Comparison of ENCODE assay signal across 21 cellular contexts in the genomic region with DNA sequence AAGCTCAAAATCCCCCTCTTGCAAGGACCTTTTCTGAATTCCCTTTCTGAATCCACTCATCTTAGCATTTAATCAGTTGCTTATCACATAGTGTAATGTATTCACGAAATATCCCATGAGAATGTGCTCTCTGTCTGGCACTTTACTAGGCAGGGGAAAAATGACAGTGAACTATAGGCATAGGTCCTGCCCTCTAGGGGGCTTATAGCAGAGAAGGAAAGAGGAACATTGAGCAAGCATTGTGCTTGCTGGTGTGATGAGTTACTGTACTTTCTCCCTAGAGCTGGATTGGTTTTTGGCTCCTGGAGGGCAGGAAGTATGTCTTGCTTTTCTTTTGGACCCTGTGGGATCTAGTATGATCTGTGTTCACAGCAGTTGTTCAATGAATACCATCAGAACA. TPM values are rescaled to one million over a fixed set of nuclear protein-coding genes. Genes with fewer than 3 reads are reported as not detected.
A peak's percentile ranks its signal among the peaks of the same experiment; 100 is the strongest.
DNase-seq lines count a peak whose midpoint lies in the region; ATAC-seq, FAIRE-seq and TF ChIP-seq lines count a peak whose summit lies in the region.
"Had no signal": no experiment of that assay in that cellular context is flagged by ENCODE, and none has a peak within 500 bp of the region (broad histone marks: within the 10 kb centered on the region; RNA-seq: fewer than 3 reads in every experiment).

No MANE protein-coding gene starts in this region.

- no peak for TF ChIP-seq EP300 in K562 (IDR thresholded peaks at IDR 0.05; ENCODE audit: low read length)

- peak; percentile 84 for ATAC-seq in K562

- no peaks in the 10 kb centered on the region for H3K79me2 ChIP-seq in OCI-LY3 (ENCODE audit: low read length)
- no peaks in the 10 kb centered on the region for H3K79me2 ChIP-seq in K562 (ENCODE audit: control insufficient read depth, insufficient read depth, low read length)

- peak; percentile 44 for FAIRE-seq in GM12892 (lab: Jason Lieb, UNC)
- FAIRE-seq in K562 (lab: Jason Lieb, UNC) = peak; percentile 37
- FAIRE-seq: endothelial cell of umbilical vein, HTR-8/SVneo had no signal

- BruUV-seq in K562 (replicated peaks; lab: Mats Ljungman, UMichigan) = no TSS peak

- H3K36me3 ChIP-seq in OCI-LY3 (replicated peaks; ENCODE audit: low read depth, low read length) (no peaks in the 10 kb centered on the region), K562 (ENCODE audit: control insufficient read depth, insufficient read depth, low read length) (no peaks in the 10 kb centered on the region)
- H3K36me3 ChIP-seq: prostate gland, uterus had no signal

- intact Hi-C loops in K562 (cut with micrococcal nuclease) = no loop called here

- H3K4me1 ChIP-seq in OCI-LY3 (ENCODE audit: low read length) (no peaks in the 10 kb centered on the region), K562 (replicated peaks in 1 of 2; ENCODE audit: control insufficient read depth in 2 of 2, insufficient read depth in 2 of 2, low read length in 2 of 2) (peaks cover 18 to 42% of the 10 kb centered on the region in 2 experiments)
- H3K4me1 ChIP-seq: uterus had no signal

- in situ Hi-C loops in K562 (cut with MboI) = no loop called here

- H3K9ac ChIP-seq in OCI-LY3 (ENCODE audit: low read length) = no peak overlapping the region
- no peak overlapping the region for H3K9ac ChIP-seq in K562 (ENCODE audit: insufficient read depth in 1 of 2, low read depth in 2 of 2, low read length in 2 of 2)

- WGBS in K562 (ENCODE audit: insufficient coverage, low coverage, missing lambda C conversion rate) = 0% methylated on average over 1 of the region's 1 CpG

- DNase-seq in CD1c-positive myeloid dendritic cell (ENCODE audit: extremely low spot score) = peak; percentile 1
- DNase-seq in GM12892 (ENCODE audit: insufficient read length) = no peak
- peak in 2 of 4 experiments; percentile 29 to 36 for DNase-seq in K562 (ENCODE audit: extremely low read depth in 1 of 4, low spot score in 3 of 4)
- no peak for DNase-seq in NCI-H2196 treated with DMSO at 0.1 percent for 48 hours (lab: John Stamatoyannopoulos, UW; ENCODE audit: unreplicated experiment)
- DNase-seq in kidney tubule cell (ENCODE audit: low spot score) = no peak
- no peak for DNase-seq in SHP77 (lab: John Stamatoyannopoulos, UW)
- DNase-seq: activated CD4-positive, alpha-beta memory T cell treated with anti-CD3 and anti-CD28 coated beads for 36 hours; activated T-cell treated with anti-CD3 and anti-CD28 coated beads, Interleukin-2, amount 50 U/mL, for 24 hours; GDM1; NCI-H1694 treated with DMSO at 0.1 percent for 48 hours; stimulated activated CD4-positive, alpha-beta T cell treated with anti-CD3 and anti-CD28 coated beads, Interleukin-4, amount 100 ng/mL, for 24 hours; uterus had no signal

- H3K27ac ChIP-seq in OCI-LY3 (ENCODE audit: low read length) (no peak overlapping the region), K562 (ENCODE audit: extremely low read depth, low read depth, low read length) (no peak overlapping the region)
- H3K27ac ChIP-seq: coronary artery, prostate gland, uterus had no signal

- CTCF ChIA-PET in K562 (lab: Yijun Ruan, JAX; ENCODE audit: low intra/inter-chr PET ratio) = no interaction called here

- TF ChIP-seq CTCF in OCI-LY3 (IDR thresholded peaks at IDR 0.05; ENCODE audit: low read depth, low read length) (0 out of 2 replicates have a peak, but pooled peaks have one; percentile 12), K562 (IDR thresholded peaks at IDR 0.05 in 2 of 3, conservative IDR thresholded peaks at IDR 0.05 in 1 of 3; ENCODE audit: insufficient read depth in 2 of 3, low read depth in 1 of 3, low read length in 3 of 3) (peak; percentile 20 to 37 (median 35); a peak in 3 of 6 replicates)

- no peaks in the 10 kb centered on the region for H4K20me1 ChIP-seq in OCI-LY3 (ENCODE audit: insufficient read depth, low read length)
- H4K20me1 ChIP-seq in K562 (replicated peaks; ENCODE audit: control insufficient read depth, insufficient read depth, low read length) = no peaks in the 10 kb centered on the region

- H3K4me2 ChIP-seq in OCI-LY3 (ENCODE audit: low read length) (no peak overlapping the region), K562 (ENCODE audit: insufficient read depth, low read length) (no peak overlapping the region)
- H3K4me2 ChIP-seq: smooth muscle cell had no signal

- H2AFZ ChIP-seq in OCI-LY3 (ENCODE audit: low read depth, low read length) = no peak overlapping the region
- H2AFZ ChIP-seq in K562 (ENCODE audit: low read depth, low read length) = no peak overlapping the region; the same call in 1 of the 2 replicates

- H3K27me3 ChIP-seq in OCI-LY3 (ENCODE audit: low read depth, low read length) = peaks cover 41% of the 10 kb centered on the region
- no peaks in the 10 kb centered on the region for H3K27me3 ChIP-seq in K562 (ENCODE audit: control insufficient read depth in 2 of 2, insufficient read depth in 2 of 2, low read length in 2 of 2)
- H3K27me3 ChIP-seq: uterus had no signal

- no peaks in the 10 kb centered on the region for H3K9me1 ChIP-seq in K562 (ENCODE audit: control insufficient read depth, insufficient read depth, low read length)

- TF ChIP-seq POLR2A in GM12892 (IDR thresholded peaks at IDR 0.05; ENCODE audit: low read depth, low read length) (no peak), K562 (conservative IDR thresholded peaks at IDR 0.05) (no peak)

- no peaks in the 10 kb centered on the region for H3K9me3 ChIP-seq in OCI-LY3 (ENCODE audit: insufficient read depth, low read length)
- H3K9me3 ChIP-seq in K562 (replicated peaks; ENCODE audit: control insufficient read depth, insufficient read depth, low read depth, low read length) = no peaks in the 10 kb centered on the region
- H3K9me3 ChIP-seq: prostate gland, uterus had no signal

- peak in 1 of 2 experiments; percentile 21; a peak in 1 of 4 replicates for TF ChIP-seq RAD21 in K562 (CRISPR knock-in tag; conservative IDR thresholded peaks at IDR 0.05 in 1 of 2, IDR thresholded peaks at IDR 0.05 in 1 of 2)

- H3K4me3 ChIP-seq in OCI-LY3 (ENCODE audit: low read length) = no peak overlapping the region
- no peak overlapping the region for H3K4me3 ChIP-seq in K562
- H3K4me3 ChIP-seq: coronary artery, prostate gland, smooth muscle cell, uterus had no signal

- POLR2A ChIA-PET in K562 (lab: Yijun Ruan, JAX) = interaction anchor here (0.9 kb wide), 1 partner anchor 35 kb away, joined by 3 read pairs; no protein-coding TSS in a partner anchor

RNA-seq across cellular contexts. Expression of a gene that starts 26.5 kb away (rescaled TPM):
- 0.04 TPM for polyA plus RNA-seq in GM12892 (2012; ENCODE audit: missing spikeins)
- total RNA-seq in K562 (2011; cell fraction: chromatin; rRNA removed; ENCODE audit: low replicate concordance) = 0.19 and 2.6 TPM in 2 replicates
- total RNA-seq in K562 (2011; cell fraction: nucleolus; rRNA removed) = 0.13 and 0.50 TPM in 2 replicates
- 0.23 and 1.2 TPM in 2 replicates for total RNA-seq in K562 (2011; cell fraction: nucleoplasm; rRNA removed)
- under 0.01 TPM in 1 of 2 replicates, not detected in the other for total RNA-seq in K562 (2014; rRNA removed)
- total RNA-seq in K562 (2014; rRNA removed; fragmentation: Illumina TruSeq; extraction: Trizol) = not detected in 2 replicates
- not detected in 2 replicates for total RNA-seq in K562 (2015; rRNA removed; fragmentation: Illumina TruSeq; extraction: Trizol)
- 0.02 and 0.36 TPM in 2 replicates for total RNA-seq in K562 (2021)
- 0.01 and 0.03 TPM in 2 replicates for polyA plus RNA-seq in K562 (2011; rRNA removed)
- 0.01 TPM in 1 of 2 replicates, not detected in the other for polyA plus RNA-seq in K562 (2011; cell fraction: cytosol; rRNA removed)
- 0.08 and 0.55 TPM in 2 replicates for polyA plus RNA-seq in K562 (2011; cell fraction: nucleus; rRNA removed)
- 0.03 and 0.11 TPM in 2 replicates for polyA plus RNA-seq in K562 (2012)
- not detected in 2 replicates for polyA plus RNA-seq in K562 (2014; fragmentation: Illumina TruSeq; extraction: Trizol)
- not detected for polyA plus RNA-seq in K562 (2014; fragmentation: Nextera tagmentation; extraction: Ambion mirVana)
- 0.01 and 0.05 TPM in 2 replicates for polyA plus RNA-seq in K562 (2014; rRNA removed)
- polyA minus RNA-seq in K562 (2011; rRNA and poly(A)+ RNA removed) = 0.03 and 0.04 TPM in 2 replicates
- not detected in 2 replicates for polyA minus RNA-seq in K562 (2011; cell fraction: cytosol; rRNA and poly(A)+ RNA removed)
- 0.27 TPM in 1 of 2 replicates, not detected in the other for polyA minus RNA-seq in K562 (2011; cell fraction: nucleus; rRNA and poly(A)+ RNA removed)
- total RNA-seq: endothelial cell of umbilical vein had no signal
- polyA plus RNA-seq: BJ had no signal

RNA-seq across cellular contexts. Expression of a gene that starts 26.6 kb away (rescaled TPM):
- polyA plus RNA-seq in GM12892 (2012; ENCODE audit: missing spikeins) = not detected
- not detected in 2 replicates for total RNA-seq in K562 (2011; cell fraction: chromatin; rRNA removed; ENCODE audit: low replicate concordance)
- not detected in 2 replicates for total RNA-seq in K562 (2011; cell fraction: nucleolus; rRNA removed)
- not detected in 2 replicates for total RNA-seq in K562 (2011; cell fraction: nucleoplasm; rRNA removed)
- total RNA-seq in K562 (2014; rRNA removed) (not detected in 2 replicates), K562 (2014; rRNA removed; fragmentation: Illumina TruSeq; extraction: Trizol) (not detected in 2 replicates), K562 (2015; rRNA removed; fragmentation: Illumina TruSeq; extraction: Trizol) (not detected in 2 replicates), K562 (2021) (not detected in 2 replicates)
- polyA plus RNA-seq in K562 (2011; rRNA removed) (not detected in 2 replicates), K562 (2014; fragmentation: Illumina TruSeq; extraction: Trizol) (not detected in 2 replicates), K562 (2014; fragmentation: Nextera tagmentation; extraction: Ambion mirVana) (not detected), K562 (2014; rRNA removed) (not detected in 2 replicates)
- polyA plus RNA-seq in K562 (2011; cell fraction: cytosol; rRNA removed) = not detected in 2 replicates
- not detected in 2 replicates for polyA plus RNA-seq in K562 (2011; cell fraction: nucleus; rRNA removed)
- 0.05 TPM in 1 of 2 replicates, not detected in the other for polyA plus RNA-seq in K562 (2012)
- not detected in 2 replicates for polyA minus RNA-seq in K562 (2011; rRNA and poly(A)+ RNA removed)
- polyA minus RNA-seq in K562 (2011; cell fraction: cytosol; rRNA and poly(A)+ RNA removed) = not detected in 2 replicates
- polyA minus RNA-seq in K562 (2011; cell fraction: nucleus; rRNA and poly(A)+ RNA removed) = not detected in 2 replicates
- total RNA-seq: activated CD4-positive, alpha-beta memory T cell treated with anti-CD3 and anti-CD28 coated beads for 36 hours; endothelial cell of umbilical vein; kidney epithelial cell; mesenteric fat pad; prostate gland; smooth muscle cell; uterus had no signal
- polyA plus RNA-seq: BJ, endothelial cell of umbilical vein, smooth muscle cell had no signal

RNA-seq across cellular contexts. Expression of a gene that starts 42.2 kb away (rescaled TPM):
- polyA plus RNA-seq in GM12892 (2012; ENCODE audit: missing spikeins) = not detected
- 0.19 and 2.7 TPM in 2 replicates for total RNA-seq in K562 (2011; cell fraction: chromatin; rRNA removed; ENCODE audit: low replicate concordance)
- total RNA-seq in K562 (2011; cell fraction: nucleolus; rRNA removed) = 0.26 and 1.8 TPM in 2 replicates
- total RNA-seq in K562 (2011; cell fraction: nucleoplasm; rRNA removed) = 0.29 and 0.38 TPM in 2 replicates
- total RNA-seq in K562 (2014; rRNA removed) = not detected in 2 replicates
- total RNA-seq in K562 (2014; rRNA removed; fragmentation: Illumina TruSeq; extraction: Trizol) = not detected in 2 replicates
- not detected in 2 replicates for total RNA-seq in K562 (2015; rRNA removed; fragmentation: Illumina TruSeq; extraction: Trizol)
- 0.24 TPM in 1 of 2 replicates, not detected in the other for total RNA-seq in K562 (2021)
- 0.17 TPM in 1 of 2 replicates, not detected in the other for polyA plus RNA-seq in K562 (2011; rRNA removed)
- polyA plus RNA-seq in K562 (2011; cell fraction: cytosol; rRNA removed) = 0.12 TPM in 1 of 2 replicates, not detected in the other
- polyA plus RNA-seq in K562 (2011; cell fraction: nucleus; rRNA removed) = 0.28 and 1.5 TPM in 2 replicates
- polyA plus RNA-seq in K562 (2012) = 0.14 TPM in 1 of 2 replicates, not detected in the other
- not detected in 2 replicates for polyA plus RNA-seq in K562 (2014; fragmentation: Illumina TruSeq; extraction: Trizol)
- polyA plus RNA-seq in K562 (2014; fragmentation: Nextera tagmentation; extraction: Ambion mirVana) = not detected
- 0.74 TPM in 1 of 2 replicates, not detected in the other for polyA plus RNA-seq in K562 (2014; rRNA removed)
- 0.18 TPM in 1 of 2 replicates, not detected in the other for polyA minus RNA-seq in K562 (2011; rRNA and poly(A)+ RNA removed)
- not detected in 2 replicates for polyA minus RNA-seq in K562 (2011; cell fraction: cytosol; rRNA and poly(A)+ RNA removed)
- 0.40 TPM in 1 of 2 replicates, not detected in the other for polyA minus RNA-seq in K562 (2011; cell fraction: nucleus; rRNA and poly(A)+ RNA removed)
- total RNA-seq: endothelial cell of umbilical vein, kidney epithelial cell had no signal
- polyA plus RNA-seq: BJ had no signal

RNA-seq across cellular contexts. Expression of a gene that starts 42.3 kb away (rescaled TPM):
- 0.81 TPM for polyA plus RNA-seq in GM12892 (2012; ENCODE audit: missing spikeins)
- 1.0 TPM in 1 of 2 replicates, not detected in the other for total RNA-seq in K562 (2011; cell fraction: chromatin; rRNA removed; ENCODE audit: low replicate concordance)
- total RNA-seq in K562 (2011; cell fraction: nucleolus; rRNA removed) = 0.39 and 0.50 TPM in 2 replicates
- 0.38 TPM in 1 of 2 replicates, not detected in the other for total RNA-seq in K562 (2011; cell fraction: nucleoplasm; rRNA removed)
- total RNA-seq in K562 (2014; rRNA removed) (not detected in 2 replicates), K562 (2014; rRNA removed; fragmentation: Illumina TruSeq; extraction: Trizol) (not detected in 2 replicates), K562 (2015; rRNA removed; fragmentation: Illumina TruSeq; extraction: Trizol) (not detected in 2 replicates), K562 (2021) (0.22 TPM in 2 replicates)
- polyA plus RNA-seq in K562 (2011; rRNA removed) (0.01 TPM in 1 of 2 replicates, not detected in the other), K562 (2014; fragmentation: Illumina TruSeq; extraction: Trizol) (not detected in 2 replicates), K562 (2014; fragmentation: Nextera tagmentation; extraction: Ambion mirVana) (under 1 TPM in 1 of 2 experiments, not detected in 1; 0.01 TPM), K562 (2014; rRNA removed) (not detected in 2 replicates)
- 0.03 TPM in 1 of 2 replicates, not detected in the other for polyA plus RNA-seq in K562 (2011; cell fraction: cytosol; rRNA removed)
- polyA plus RNA-seq in K562 (2011; cell fraction: nucleus; rRNA removed) = 0.04 and 0.73 TPM in 2 replicates
- polyA plus RNA-seq in K562 (2012) = 0.29 and 0.79 TPM in 2 replicates
- not detected in 2 replicates for polyA minus RNA-seq in K562 (2011; rRNA and poly(A)+ RNA removed)
- polyA minus RNA-seq in K562 (2011; cell fraction: cytosol; rRNA and poly(A)+ RNA removed) = not detected in 2 replicates
- polyA minus RNA-seq in K562 (2011; cell fraction: nucleus; rRNA and poly(A)+ RNA removed) = not detected in 2 replicates
- total RNA-seq: endothelial cell of umbilical vein had no signal
- polyA plus RNA-seq: endothelial cell of umbilical vein had no signal
